Comparison of ENCODE assay signal across 20 cellular contexts in the genomic region with DNA sequence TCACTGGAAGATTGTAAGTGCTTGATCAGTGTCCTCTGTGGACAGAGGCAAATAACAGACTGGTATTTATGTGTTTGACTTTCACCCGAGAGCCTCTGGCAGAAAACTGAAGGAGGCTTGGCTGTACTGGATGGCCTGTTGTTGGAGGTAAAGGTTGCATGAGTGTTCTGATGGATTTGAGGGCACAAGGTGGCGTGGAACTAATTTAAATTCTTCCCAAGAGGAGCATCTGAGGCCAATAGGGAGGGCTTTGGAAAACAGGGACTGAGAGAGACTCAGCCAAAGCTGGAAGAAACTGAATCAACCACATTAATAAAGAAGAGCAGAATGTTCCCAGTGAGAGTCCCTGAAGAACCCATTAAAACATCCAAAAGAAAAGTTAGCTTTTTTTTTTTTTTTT.
DNase-seq lines count a peak whose midpoint lies in the region; ATAC-seq and TF ChIP-seq lines count a peak whose summit lies in the region.
"Had no signal": no experiment of that assay in that cellular context is flagged by ENCODE, and none has a peak within 500 bp of the region (broad histone marks: within the 10 kb centered on the region; RNA-seq: fewer than 3 reads in every experiment).

No MANE protein-coding gene starts in this region.

- in situ Hi-C loops in gastrocnemius medialis (cut with MboI; ENCODE audit: low sequenced_read_pairs in 4 of 4), result no loop called here

- H3K27me3 ChIP-seq in esophagus squamous epithelium (no peaks in the 10 kb centered on the region), osteoblast (ENCODE audit: insufficient read depth, low read length) (no peaks in the 10 kb centered on the region), gastrocnemius medialis (no peaks in the 10 kb centered on the region), uterus (no peaks in the 10 kb centered on the region), body of pancreas (no peaks in the 10 kb centered on the region), Karpas-422 (ENCODE audit: low read length) (no peaks in the 10 kb centered on the region), breast epithelium (no peaks in the 10 kb centered on the region)
- H3K27me3 ChIP-seq: BLaER1, SJCRH30 had no signal

- no peaks in the 10 kb centered on the region for H3K79me2 ChIP-seq in osteoblast (ENCODE audit: insufficient read depth, low read length)
- H3K79me2 ChIP-seq in Karpas-422 (ENCODE audit: low read length), result no peaks in the 10 kb centered on the region

- ATAC-seq in gastrocnemius medialis (peak; percentile 62 to 74), body of pancreas (no peak)
- ATAC-seq: K562, Right ventricle myocardium inferior had no signal

- no peaks in the 10 kb centered on the region for H3K9me3 ChIP-seq in esophagus squamous epithelium
- no peaks in the 10 kb centered on the region for H3K9me3 ChIP-seq in osteoblast (ENCODE audit: low read depth, low read length)
- no peaks in the 10 kb centered on the region for H3K9me3 ChIP-seq in gastrocnemius medialis
- no peaks in the 10 kb centered on the region for H3K9me3 ChIP-seq in uterus
- no peaks in the 10 kb centered on the region for H3K9me3 ChIP-seq in body of pancreas
- H3K9me3 ChIP-seq in Karpas-422 (ENCODE audit: low read length), result no peaks in the 10 kb centered on the region
- H3K9me3 ChIP-seq in breast epithelium, result no peaks in the 10 kb centered on the region

- 54% methylated on average over 2 of the region's 2 CpGs for WGBS in esophagus squamous epithelium, 2 donors
- 29 to 56% methylated on average over 2 of the region's 2 CpGs for WGBS in body of pancreas, 2 donors

- H2AFZ ChIP-seq in osteoblast (ENCODE audit: low read length) (no peak overlapping the region), Karpas-422 (ENCODE audit: low read length) (no peak overlapping the region)
- H2AFZ ChIP-seq: GM23248, PC-9 had no signal

- no peaks in the 10 kb centered on the region for H4K20me1 ChIP-seq in osteoblast (ENCODE audit: insufficient read depth, low read length)
- H4K20me1 ChIP-seq in Karpas-422 (ENCODE audit: insufficient read depth, low read depth, low read length), result no peaks in the 10 kb centered on the region
- H4K20me1 ChIP-seq: BLaER1 had no signal

- no peak overlapping the region for H3K9ac ChIP-seq in Karpas-422 (ENCODE audit: low read length)
- H3K9ac ChIP-seq: BLaER1, GM23248 had no signal

- no peaks in the 10 kb centered on the region; the same call in 1 of the 2 replicates for H3K9me2 ChIP-seq in Karpas-422 (replicated peaks; ENCODE audit: insufficient read depth, low read length)

- no peaks in the 10 kb centered on the region for H3K4me1 ChIP-seq in esophagus squamous epithelium
- no peaks in the 10 kb centered on the region for H3K4me1 ChIP-seq in osteoblast (ENCODE audit: insufficient read depth, low read length)
- no peaks in the 10 kb centered on the region for H3K4me1 ChIP-seq in gastrocnemius medialis
- H3K4me1 ChIP-seq in uterus, result no peaks in the 10 kb centered on the region
- H3K4me1 ChIP-seq in body of pancreas, result no peaks in the 10 kb centered on the region
- peaks cover 4% of the 10 kb centered on the region; the same call in 1 of the 2 replicates for H3K4me1 ChIP-seq in Karpas-422 (ENCODE audit: low read length)
- no peaks in the 10 kb centered on the region for H3K4me1 ChIP-seq in breast epithelium
- H3K4me1 ChIP-seq: BLaER1, SJCRH30 had no signal

- TF ChIP-seq CTCF in esophagus squamous epithelium (IDR thresholded peaks at IDR 0.05), result no peak
- no peak for TF ChIP-seq CTCF in osteoblast (IDR thresholded peaks at IDR 0.05; ENCODE audit: extremely low read depth, low read depth, low read length)
- TF ChIP-seq CTCF in gastrocnemius medialis (IDR thresholded peaks at IDR 0.05 in 4 of 5, conservative IDR thresholded peaks at IDR 0.05 in 1 of 5), result no peak
- no peak for TF ChIP-seq CTCF in uterus (IDR thresholded peaks at IDR 0.05)
- no peak for TF ChIP-seq CTCF in body of pancreas (IDR thresholded peaks at IDR 0.05)
- TF ChIP-seq CTCF in breast epithelium (IDR thresholded peaks at IDR 0.05), result no peak

- H3K27ac ChIP-seq in esophagus squamous epithelium (peak overlapping the region in 3 of 4 donors; percentile 57 to 69 (median 66)), osteoblast (ENCODE audit: low read depth, low read length) (no peak overlapping the region), gastrocnemius medialis (peak overlapping the region in 1 of 4 donors; percentile 24), uterus (peak overlapping the region; percentile 64 to 74), body of pancreas (no peak overlapping the region), Karpas-422 (ENCODE audit: low read length) (no peak overlapping the region), breast epithelium (no peak overlapping the region)
- H3K27ac ChIP-seq: BLaER1, GM23248, PC-9, SJCRH30 had no signal

- intact Hi-C loops in esophagus squamous epithelium (cut with DNase I) (no loop called here), gastrocnemius medialis (cut with DNase I; ENCODE audit: low total_unique reads) (no loop called here), uterus (cut with DNase I; ENCODE audit: low total_unique reads) (no loop called here), body of pancreas (cut with DNase I) (no loop called here), breast epithelium (cut with DNase I; ENCODE audit: low total_unique reads) (no loop called here)

- H3K4me3 ChIP-seq in esophagus squamous epithelium (no peak overlapping the region), osteoblast (ENCODE audit: insufficient read depth, low read length) (no peak overlapping the region), gastrocnemius medialis (no peak overlapping the region), uterus (no peak overlapping the region), body of pancreas (no peak overlapping the region), Karpas-422 (ENCODE audit: low read length) (no peak overlapping the region), breast epithelium (no peak overlapping the region)
- H3K4me3 ChIP-seq: BLaER1, GM23248, K562, PC-9, SJCRH30 had no signal

- DNase-seq in esophagus squamous epithelium (lab: John Stamatoyannopoulos, UW), result no peak
- peak; percentile 27 for DNase-seq in osteoblast (ENCODE audit: insufficient read length, low spot score, missing footprints)
- peak in 1 of 2 donors; percentile 27 for DNase-seq in gastrocnemius medialis
- no peak for DNase-seq in uterus
- DNase-seq in body of pancreas, result no peak
- DNase-seq in Karpas-422, result no peak
- DNase-seq in breast epithelium (ENCODE audit: low spot score in 2 of 2), result no peak
- DNase-seq: CD4-positive, CD25-positive, alpha-beta regulatory T cell; DMS153; GM23248; H9; MM.1S; NCI-H1694; NCI-H2029 treated with DMSO at 0.1 percent for 48 hours; NCI-H526 treated with DMSO at 0.1 percent for 48 hours; PC-9; SJCRH30 had no signal

- H3K36me3 ChIP-seq in esophagus squamous epithelium, result no peaks in the 10 kb centered on the region
- H3K36me3 ChIP-seq in osteoblast (ENCODE audit: insufficient read depth, low read length), result no peaks in the 10 kb centered on the region
- no peaks in the 10 kb centered on the region for H3K36me3 ChIP-seq in gastrocnemius medialis
- H3K36me3 ChIP-seq in uterus, result no peaks in the 10 kb centered on the region
- H3K36me3 ChIP-seq in body of pancreas (replicated peaks in 1 of 2; ENCODE audit: insufficient read depth in 1 of 2, low read depth in 2 of 2), result no peaks in the 10 kb centered on the region
- H3K36me3 ChIP-seq in Karpas-422 (ENCODE audit: insufficient read depth, low read length), result no peaks in the 10 kb centered on the region
- H3K36me3 ChIP-seq in breast epithelium, result no peaks in the 10 kb centered on the region
- H3K36me3 ChIP-seq: BLaER1, SJCRH30 had no signal

- no peak overlapping the region for H3K4me2 ChIP-seq in osteoblast (ENCODE audit: insufficient read depth, low read length)
- no peak overlapping the region for H3K4me2 ChIP-seq in Karpas-422 (ENCODE audit: low read depth, low read length, poor library complexity, severe bottlenecking)
- H3K4me2 ChIP-seq: BLaER1, PC-9 had no signal

- TF ChIP-seq POLR2A in esophagus squamous epithelium (IDR thresholded peaks at IDR 0.05) (no peak), gastrocnemius medialis (IDR thresholded peaks at IDR 0.05) (no peak), uterus (IDR thresholded peaks at IDR 0.05) (no peak), body of pancreas (IDR thresholded peaks at IDR 0.05) (no peak), breast epithelium (IDR thresholded peaks at IDR 0.05) (no peak)

Comparison
In these comparisons a context has a peak if more than half of its experiments do, and no peak if none do; other contexts are left out.
1. H3K27ac ChIP-seq: peak in esophagus squamous epithelium (3 of 4) and uterus (2 of 2); none in osteoblast (single experiment), body of pancreas (0 of 4), Karpas-422 (single experiment) and breast epithelium (0 of 2).